In the genomic region with DNA sequence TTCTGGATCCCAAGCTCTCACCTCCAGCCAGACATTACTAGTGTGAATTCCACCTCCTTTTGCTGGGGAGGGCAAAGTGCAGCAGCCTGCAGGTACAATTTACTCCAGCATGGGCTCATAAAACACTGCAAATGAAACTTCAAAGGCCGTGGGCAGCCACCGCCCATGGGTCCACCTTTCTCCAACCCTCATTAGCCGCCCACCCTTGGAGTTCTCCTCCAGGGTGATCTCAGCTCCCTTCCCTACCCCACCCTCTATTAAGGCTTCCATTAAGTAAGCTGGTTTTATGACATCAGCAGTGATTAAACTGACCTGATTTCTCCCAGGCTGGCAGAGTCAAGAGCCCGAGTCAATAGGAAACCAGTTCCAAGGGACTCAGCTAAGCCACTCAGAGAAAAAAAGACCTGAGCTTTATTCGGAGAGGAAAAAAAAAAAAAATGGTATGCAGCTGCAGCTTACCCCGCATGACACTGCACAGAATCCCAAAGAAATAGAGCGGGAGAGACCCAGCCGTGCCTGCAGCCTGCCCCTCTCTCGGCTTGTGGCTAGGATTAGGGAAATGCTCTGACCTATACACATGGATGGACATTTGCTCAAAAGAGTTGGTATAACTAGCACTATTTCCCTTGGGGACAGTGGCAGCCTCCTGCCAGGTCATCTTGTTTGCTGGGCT, we compare ENCODE assay signal across 15 cellular contexts.
DNase-seq lines count a peak whose midpoint lies in the region; ATAC-seq, FAIRE-seq and TF ChIP-seq lines count a peak whose summit lies in the region.
"Had no signal": no experiment of that assay in that cellular context is flagged by ENCODE, and none has a peak within 500 bp of the region (broad histone marks: within the 10 kb centered on the region; RNA-seq: fewer than 3 reads in every experiment).

No MANE protein-coding gene starts in this region.

- 10% methylated on average over 9 of the region's 9 CpGs for WGBS in HepG2 (ENCODE audit: low lambda C conversion rate)
- WGBS in thyroid gland, 2 donors: 46% methylated on average over 9 of the region's 9 CpGs
- WGBS in tibial nerve, 2 donors: 63 to 64% methylated on average over 9 of the region's 9 CpGs

- POLR2A ChIA-PET in HepG2 (lab: Yijun Ruan, JAX): no interaction called here

- TF ChIP-seq POLR2A in HepG2 (IDR thresholded peaks at IDR 0.05; ENCODE audit: insufficient read depth in 1 of 2, low read depth in 2 of 2, low read length in 2 of 2) (no peak), thyroid gland (IDR thresholded peaks at IDR 0.05) (no peak), tibial nerve (IDR thresholded peaks at IDR 0.05) (no peak)

- CTCF ChIA-PET in HepG2 (lab: Yijun Ruan, JAX; ENCODE audit: low intra/inter-chr PET ratio, low total read pairs): no interaction called here

- no peaks in the 10 kb centered on the region for H3K79me2 ChIP-seq in HepG2 (ENCODE audit: insufficient read depth, low read length)

- H3K9me3 ChIP-seq in HepG2 (ENCODE audit: low read length): no peaks in the 10 kb centered on the region
- no peaks in the 10 kb centered on the region for H3K9me3 ChIP-seq in thyroid gland
- H3K9me3 ChIP-seq in tibial nerve: peaks cover 0 to 4% (median 0%) of the 10 kb centered on the region in 4 donors
- H3K9me3 ChIP-seq: SK-N-SH had no signal

- BruUV-seq in HepG2 (replicated peaks; lab: Mats Ljungman, UMichigan): no TSS peak

- H3K36me3 ChIP-seq in HepG2 (replicated peaks in 1 of 2; ENCODE audit: control insufficient read depth in 1 of 2, insufficient read depth in 2 of 2, low read length in 2 of 2): no peaks in the 10 kb centered on the region
- H3K36me3 ChIP-seq in thyroid gland: no peaks in the 10 kb centered on the region
- H3K36me3 ChIP-seq in tibial nerve: no peaks in the 10 kb centered on the region

- H3K9ac ChIP-seq in HepG2 (ENCODE audit: insufficient read depth, low read depth, low read length): 0 out of 2 replicates have a peak overlapping the region, but pooled peaks have one; percentile 1
- H3K9ac ChIP-seq: SK-N-SH had no signal

- in situ Hi-C loops in HepG2 (cut with HindIII; ENCODE audit: extremely low pct_ligation_motif_present, low pct_unique_long_range_greater_than_20kb): no loop called here

- no peaks in the 10 kb centered on the region; a peak in 2 of 5 replicates for H3K27me3 ChIP-seq in HepG2 (ENCODE audit: control insufficient read depth in 1 of 2, insufficient read depth in 2 of 2, low read length in 2 of 2)
- H3K27me3 ChIP-seq in thyroid gland: no peaks in the 10 kb centered on the region
- H3K27me3 ChIP-seq in tibial nerve: no peaks in the 10 kb centered on the region

- TF ChIP-seq EP300 in HepG2 (IDR thresholded peaks at IDR 0.05; ENCODE audit: low read depth in 2 of 2, low read length in 2 of 2): no peak
- no peak for TF ChIP-seq EP300 in HepG2 (CRISPR knock-in tag; IDR thresholded peaks at IDR 0.05; ENCODE audit: borderline replicate concordance)
- no peak for TF ChIP-seq EP300 in tibial nerve (IDR thresholded peaks at IDR 0.05)

- no peak for FAIRE-seq in HepG2 (lab: Jason Lieb, UNC)
- FAIRE-seq: A204.1, astrocyte had no signal

- no peak for TF ChIP-seq CTCF in VCaP (conservative IDR thresholded peaks at IDR 0.05)
- 0 out of 2 replicates have a peak, but pooled peaks have one; percentile 10 for TF ChIP-seq CTCF in HepG2 (CRISPR knock-in tag; IDR thresholded peaks at IDR 0.05)
- TF ChIP-seq CTCF in thyroid gland (IDR thresholded peaks at IDR 0.05): no peak
- TF ChIP-seq CTCF in tibial nerve (IDR thresholded peaks at IDR 0.05): no peak

- no peaks in the 10 kb centered on the region for H4K20me1 ChIP-seq in HepG2 (ENCODE audit: insufficient read depth, low read length)

- H3K4me3 ChIP-seq in HepG2 (replicated peaks in 1 of 3; ENCODE audit: insufficient read depth in 1 of 3, low read depth in 2 of 3, low read length in 3 of 3) (peak overlapping the region in 2 of 3 experiments; percentile 35 to 38; a peak in 3 of 6 replicates), thyroid gland (replicated peaks in 1 of 3) (no peak overlapping the region), tibial nerve (no peak overlapping the region)

- H3K4me1 ChIP-seq in HepG2 (ENCODE audit: insufficient read depth, low read length) (peaks cover 33% of the 10 kb centered on the region), thyroid gland (peaks cover 46 to 50% of the 10 kb centered on the region in 2 donors), tibial nerve (peaks cover 0 to 14% (median 0%) of the 10 kb centered on the region in 4 donors)

- peak overlapping the region; percentile 62 for H3K4me2 ChIP-seq in HepG2 (ENCODE audit: low read depth, low read length)
- H3K4me2 ChIP-seq: SK-N-SH had no signal

- ATAC-seq in HepG2: peak; percentile 79
- no peak for ATAC-seq in HG03045 (IDR thresholded peaks at IDR 0.05; ENCODE audit: unreplicated experiment)

- H3K27ac ChIP-seq in VCaP (peak overlapping the region; percentile 30), HepG2 (ENCODE audit: extremely low read length, insufficient read depth, low read length) (no peak overlapping the region), thyroid gland (peak overlapping the region; percentile 81 to 93 (median 84)), tibial nerve (no peak overlapping the region)

- DNase-seq in NCI-H1417 (lab: John Stamatoyannopoulos, UW) (peak; percentile 9 to 67 (median 20)), NCI-H1417 treated with DMSO at 0.1 percent for 48 hours (lab: John Stamatoyannopoulos, UW) (no peak), HepG2 (ENCODE audit: low spot score) (no peak), thyroid gland (peak; percentile 62 to 65), NCI-H146 (lab: John Stamatoyannopoulos, UW) (no peak), tibial nerve (ENCODE audit: low spot score in 2 of 2) (no peak)
- DNase-seq: CD4-positive, CD25-positive, alpha-beta regulatory T cell; mesenchymal stem cell; NCI-H2171 treated with DMSO at 0.1 percent for 48 hours; SK-N-SH; stimulated activated CD4-positive, alpha-beta T cell treated with anti-CD3 and anti-CD28 coated beads, Interleukin-12 subunit alpha, Interleukin-12 subunit beta, amount 100 ng/mL, for 4 hours had no signal

- no peak overlapping the region for H2AFZ ChIP-seq in HepG2 (ENCODE audit: low read length)

- intact Hi-C loops in HepG2 (cut with micrococcal nuclease; ENCODE audit: unreplicated experiment): no loop called here
- intact Hi-C loops in thyroid gland (cut with DNase I): no loop called here

- no peak for TF ChIP-seq RAD21 in HepG2 (CRISPR knock-in tag; IDR thresholded peaks at IDR 0.05)

TF ChIP-seq in HepG2, 621 proteins besides CTCF, POLR2A, EP300 and RAD21:
- peak; percentile 19; the same call in 1 of the 2 replicates for TF ChIP-seq ZNF501 (CRISPR knock-in tag; IDR thresholded peaks at IDR 0.05)
- peak; percentile 32; the same call in 1 of the 2 replicates for TF ChIP-seq HNF4A (CRISPR knock-in tag; IDR thresholded peaks at IDR 0.05)
- peak; percentile 20; the same call in 1 of the 2 replicates for TF ChIP-seq ZNF362 (CRISPR knock-in tag; IDR thresholded peaks at IDR 0.05; ENCODE audit: borderline replicate concordance)
- TF ChIP-seq ZNF317 (CRISPR knock-in tag; IDR thresholded peaks at IDR 0.05): no peak

Comparison
In these comparisons a context has a peak if more than half of its experiments do, and no peak if none do; other contexts are left out.
1. DNase-seq: peak in NCI-H1417 (3 of 3) and thyroid gland (2 of 2); none in NCI-H1417 treated with DMSO at 0.1 percent for 48 hours (single experiment), HepG2 (single experiment), NCI-H146 (single experiment) and tibial nerve (0 of 2).
2. H3K27ac ChIP-seq: peak in VCaP (single experiment) and thyroid gland (3 of 3); none in HepG2 (single experiment) and tibial nerve (0 of 4).
3. H3K4me3 ChIP-seq: peak in HepG2 (2 of 3); none in thyroid gland (0 of 3) and tibial nerve (0 of 4).